8 cellular contexts compared by ENCODE assay signal in genomic region chr16:81697321-81697885, GRCh38.
A peak's percentile ranks its signal among the peaks of the same experiment; 100 is the strongest.
DNase-seq lines count a peak whose midpoint lies in the region; ATAC-seq and TF ChIP-seq lines count a peak whose summit lies in the region.

No MANE protein-coding gene starts in this region.

- 44 to 78% methylated on average over 6 to 13 of the region's 25 CpGs for WGBS in esophagus squamous epithelium, 2 donors

- peaks cover 15 to 89% (median 19%) of the 10 kb centered on the region in 3 donors for H3K36me3 ChIP-seq in esophagus squamous epithelium

- H3K27ac ChIP-seq in esophagus squamous epithelium, result peak overlapping the region; percentile 60 to 85 (median 80)

- no peaks in the 10 kb centered on the region for H3K9me3 ChIP-seq in esophagus squamous epithelium

- TF ChIP-seq POLR2A in esophagus squamous epithelium (IDR thresholded peaks at IDR 0.05), result no peak

- H3K4me1 ChIP-seq in esophagus squamous epithelium, result peaks cover 27 to 65% (median 53%) of the 10 kb centered on the region in 3 donors

- ATAC-seq in HG02973 (IDR thresholded peaks at IDR 0.05; ENCODE audit: unreplicated experiment), result no peak

- TF ChIP-seq CTCF in LNCaP clone FGC (IDR thresholded peaks at IDR 0.05; ENCODE audit: control insufficient read depth, extremely low read depth, insufficient read depth), result peak; percentile 89
- TF ChIP-seq CTCF in esophagus squamous epithelium (IDR thresholded peaks at IDR 0.05), result peak; percentile 47 to 77 (median 65)

- no peaks in the 10 kb centered on the region for H3K27me3 ChIP-seq in esophagus squamous epithelium

- intact Hi-C loops in esophagus squamous epithelium (cut with DNase I), result no loop called here

- DNase-seq in NCI-H2107 treated with DMSO at 0.1 percent for 48 hours (lab: John Stamatoyannopoulos, UW; ENCODE audit: unreplicated experiment) (peak; percentile 32), NCI-H2107 (lab: John Stamatoyannopoulos, UW) (no peak), LNCaP clone FGC (ENCODE audit: low read depth) (peak; percentile 21), esophagus squamous epithelium (lab: John Stamatoyannopoulos, UW) (no peak), nucleus accumbens (lab: John Stamatoyannopoulos, UW) (peak in 34 of 56 donors; percentile 11 to 65 (median 29)), middle frontal gyrus (ENCODE audit: extremely low spot score, low spot score) (no peak)
- peak; percentile 74 for DNase-seq in activated CD8-positive, alpha-beta memory T cell treated with anti-CD3 and anti-CD28 coated beads for 24 hours

- H3K4me3 ChIP-seq in LNCaP clone FGC (ENCODE audit: low read depth, low read length), result no peak overlapping the region
- H3K4me3 ChIP-seq in esophagus squamous epithelium, result no peak overlapping the region

Comparison
In these comparisons a context has a peak if more than half of its experiments do, and no peak if none do; other contexts are left out.
1. DNase-seq: peak in NCI-H2107 treated with DMSO at 0.1 percent for 48 hours (single experiment), LNCaP clone FGC (single experiment), activated CD8-positive, alpha-beta memory T cell treated with anti-CD3 and anti-CD28 coated beads for 24 hours (single experiment) and nucleus accumbens (34 of 56); none in NCI-H2107 (single experiment), esophagus squamous epithelium (single experiment) and middle frontal gyrus (single experiment).